ENCODE assay signal across 32 cellular contexts in genomic region chr1:159098596-159098995, GRCh38. TPM values are rescaled to one million over a fixed set of nuclear protein-coding genes. Genes with fewer than 3 reads are reported as not detected.
"Had no signal": no experiment of that assay in that cellular context is flagged by ENCODE, and none has a peak within 500 bp of the region (broad histone marks: within the 10 kb centered on the region; RNA-seq: fewer than 3 reads in every experiment).

No MANE protein-coding gene starts in this region.

- H3K36me3 Mint-ChIP-seq: activated CD8-positive, alpha-beta memory T cell treated with anti-CD3 and anti-CD28 coated beads, Interleukin-2, amount 10 ng/mL, durations not matched to agents 7 days and 5 days; activated naive CD4-positive, alpha-beta T cell treated with anti-CD3 and anti-CD28 coated beads, Interleukin-2, amount 50 U/mL, for 72 hours; activated naive CD8-positive, alpha-beta T cell treated with anti-CD3 and anti-CD28 coated beads for 36 hours had no signal

- DNase-seq: activated B cell treated with CpG ODN at 0.5 μM for 24 hours; activated CD4-positive, alpha-beta memory T cell treated with anti-CD3 and anti-CD28 coated beads, Interleukin-2, amount 10 ng/mL, durations not matched to agents 7 days and 5 days; activated CD4-positive, alpha-beta T cell treated with anti-CD3 and anti-CD28 coated beads for 4 hours; activated CD4-positive, alpha-beta T cell treated with anti-CD3 and anti-CD28 coated beads, Interleukin-2, amount 10 ng/mL, durations not matched to agents 7 days and 5 days; activated CD4-positive, alpha-beta T cell treated with anti-CD3 and anti-CD28 coated beads, Interleukin-2, amount 50 U/mL, for 48 hours; activated CD4-positive, CD25-positive, alpha-beta regulatory T cell treated with anti-CD3 and anti-CD28 coated beads, Interleukin-2, amount 50 U/mL, for 72 hours; activated CD8-positive, alpha-beta memory T cell treated with anti-CD3 and anti-CD28 coated beads for 24 hours; activated CD8-positive, alpha-beta memory T cell treated with anti-CD3 and anti-CD28 coated beads, Interleukin-2, amount 10 ng/mL, durations not matched to agents 7 days and 5 days; activated CD8-positive, alpha-beta memory T cell treated with anti-CD3 and anti-CD28 coated beads, Interleukin-2, amount 50 U/mL, for 48 hours; activated CD8-positive, alpha-beta T cell treated with anti-CD3 and anti-CD28 coated beads, Interleukin-2, amount 10 ng/mL, durations not matched to agents 7 days and 5 days; activated effector memory CD4-positive, alpha-beta T cell treated with anti-CD3 and anti-CD28 coated beads, Interleukin-2, amount 50 U/mL, for 16 hours; activated gamma-delta T cell treated with Interleukin-2 at 50 U/mL for 16 hours; activated naive CD4-positive, alpha-beta T cell; activated naive CD4-positive, alpha-beta T cell treated with anti-CD3 and anti-CD28 coated beads for 36 hours; activated naive CD4-positive, alpha-beta T cell treated with anti-CD3 and anti-CD28 coated beads, Interleukin-2, amount 50 U/mL, for 16 hours; activated naive CD8-positive, alpha-beta T cell treated with anti-CD3 and anti-CD28 coated beads for 36 hours; activated T-cell treated with anti-CD3 and anti-CD28 coated beads, Interleukin-2, amount 50 U/mL, for 24 hours; activated T-cell treated with anti-CD3 and anti-CD28 coated beads, Interleukin-2, amount 50 U/mL, for 48 hours; adrenal gland; amniotic stem cell; aorta; body of pancreas; brain microvascular endothelial cell; central memory CD4-positive, alpha-beta T cell; T-helper 1 cell; T-helper 2 cell; T-helper 9 cell had no signal

- H3K9me3 Mint-ChIP-seq: activated B cell treated with CpG ODN at 0.5 μM for 24 hours; activated CD4-positive, alpha-beta memory T cell treated with anti-CD3 and anti-CD28 coated beads, Interleukin-2, amount 10 ng/mL, durations not matched to agents 7 days and 5 days; activated CD4-positive, alpha-beta T cell treated with anti-CD3 and anti-CD28 coated beads, Interleukin-2, amount 10 ng/mL, durations not matched to agents 7 days and 5 days; activated naive CD4-positive, alpha-beta T cell treated with anti-CD3 and anti-CD28 coated beads for 36 hours; activated naive CD4-positive, alpha-beta T cell treated with anti-CD3 and anti-CD28 coated beads, Interleukin-2, amount 50 U/mL, for 72 hours; activated naive CD8-positive, alpha-beta T cell treated with anti-CD3 and anti-CD28 coated beads for 36 hours; activated T-cell treated with anti-CD3 and anti-CD28 coated beads, Interleukin-2, amount 50 U/mL, for 24 hours; activated T-helper 1 cell treated with anti-CD3 and anti-CD28 coated beads, Interleukin-12 subunit alpha, Interleukin-12 subunit beta, Interleukin-2, Interleukin-4 antibody, amounts not matched to agents 30 ng/mL and 10 ng/mL and 1 ng/mL, durations not matched to agents 14 hours and 24 hours and 36 hours; activated T-helper 17 cell treated with anti-CD3 and anti-CD28 coated beads, Interleukin-2, amount 50 U/mL, for 72 hours; T-helper 1 cell treated with Interleukin-12 subunit alpha and Interleukin-12 subunit beta and Interleukin-4 antibody, amounts not matched to agents 30 μg/mL and 1 μg/mL, for 36 hours; T-helper 2 cell treated with Interferon-gamma antibody and Interleukin-4, amounts not matched to agents 5 μg/mL and 100 μg/mL, for 36 hours had no signal

- H3K27ac Mint-ChIP-seq: activated B cell treated with CpG ODN at 0.5 μM for 24 hours; activated CD4-positive, alpha-beta memory T cell treated with anti-CD3 and anti-CD28 coated beads, Interleukin-2, amount 10 ng/mL, durations not matched to agents 7 days and 5 days; activated CD4-positive, alpha-beta T cell treated with anti-CD3 and anti-CD28 coated beads, Interleukin-2, amount 10 ng/mL, durations not matched to agents 7 days and 5 days; activated CD8-positive, alpha-beta memory T cell treated with anti-CD3 and anti-CD28 coated beads, Interleukin-2, amount 10 ng/mL, durations not matched to agents 7 days and 5 days; activated CD8-positive, alpha-beta T cell treated with anti-CD3 and anti-CD28 coated beads, Interleukin-2, amount 10 ng/mL, durations not matched to agents 7 days and 5 days; activated naive CD4-positive, alpha-beta T cell treated with anti-CD3 and anti-CD28 coated beads for 36 hours; activated naive CD4-positive, alpha-beta T cell treated with anti-CD3 and anti-CD28 coated beads, Interleukin-2, amount 50 U/mL, for 72 hours; activated naive CD8-positive, alpha-beta T cell treated with anti-CD3 and anti-CD28 coated beads for 36 hours; activated T-cell treated with anti-CD3 and anti-CD28 coated beads, Interleukin-2, amount 50 U/mL, for 24 hours; activated T-helper 1 cell treated with anti-CD3 and anti-CD28 coated beads, Interleukin-12 subunit alpha, Interleukin-12 subunit beta, Interleukin-2, Interleukin-4 antibody, amounts not matched to agents 30 ng/mL and 10 ng/mL and 1 ng/mL, durations not matched to agents 14 hours and 24 hours and 36 hours; activated T-helper 17 cell treated with anti-CD3 and anti-CD28 coated beads, Interleukin-2, amount 50 U/mL, for 72 hours; T-helper 1 cell treated with Interleukin-12 subunit alpha and Interleukin-12 subunit beta and Interleukin-4 antibody, amounts not matched to agents 30 μg/mL and 1 μg/mL, for 36 hours; T-helper 2 cell treated with Interferon-gamma antibody and Interleukin-4, amounts not matched to agents 5 μg/mL and 100 μg/mL, for 36 hours had no signal

- H3K4me1 Mint-ChIP-seq: activated B cell treated with CpG ODN at 0.5 μM for 24 hours; activated CD4-positive, alpha-beta memory T cell treated with anti-CD3 and anti-CD28 coated beads, Interleukin-2, amount 10 ng/mL, durations not matched to agents 7 days and 5 days; activated CD4-positive, alpha-beta T cell treated with anti-CD3 and anti-CD28 coated beads, Interleukin-2, amount 10 ng/mL, durations not matched to agents 7 days and 5 days; activated CD8-positive, alpha-beta memory T cell treated with anti-CD3 and anti-CD28 coated beads, Interleukin-2, amount 10 ng/mL, durations not matched to agents 7 days and 5 days; activated naive CD8-positive, alpha-beta T cell treated with anti-CD3 and anti-CD28 coated beads for 36 hours; activated T-helper 17 cell treated with anti-CD3 and anti-CD28 coated beads, Interleukin-2, amount 50 U/mL, for 72 hours had no signal

- H3K27me3 Mint-ChIP-seq: activated B cell treated with CpG ODN at 0.5 μM for 24 hours had no signal

- ATAC-seq: activated CD8-positive, alpha-beta memory T cell treated with anti-CD3 and anti-CD28 coated beads, Interleukin-2, amount 10 ng/mL, durations not matched to agents 7 days and 5 days; activated CD8-positive, alpha-beta T cell treated with anti-CD3 and anti-CD28 coated beads, Interleukin-2, amount 10 ng/mL, durations not matched to agents 7 days and 5 days; activated naive CD4-positive, alpha-beta T cell treated with anti-CD3 and anti-CD28 coated beads, Interleukin-2, amount 50 U/mL, for 72 hours; activated T-helper 17 cell treated with anti-CD3 and anti-CD28 coated beads, Interleukin-2, amount 50 U/mL, for 72 hours; body of pancreas had no signal

- H3K4me3 Mint-ChIP-seq: activated B cell treated with CpG ODN at 0.5 μM for 24 hours; activated CD4-positive, alpha-beta memory T cell treated with anti-CD3 and anti-CD28 coated beads, Interleukin-2, amount 10 ng/mL, durations not matched to agents 7 days and 5 days; activated CD4-positive, alpha-beta T cell treated with anti-CD3 and anti-CD28 coated beads, Interleukin-2, amount 10 ng/mL, durations not matched to agents 7 days and 5 days; activated CD8-positive, alpha-beta memory T cell treated with anti-CD3 and anti-CD28 coated beads, Interleukin-2, amount 10 ng/mL, durations not matched to agents 7 days and 5 days; activated CD8-positive, alpha-beta T cell treated with anti-CD3 and anti-CD28 coated beads, Interleukin-2, amount 10 ng/mL, durations not matched to agents 7 days and 5 days; activated naive CD4-positive, alpha-beta T cell treated with anti-CD3 and anti-CD28 coated beads for 36 hours; activated naive CD8-positive, alpha-beta T cell treated with anti-CD3 and anti-CD28 coated beads for 36 hours; activated T-cell treated with anti-CD3 and anti-CD28 coated beads, Interleukin-2, amount 50 U/mL, for 24 hours; activated T-helper 1 cell treated with anti-CD3 and anti-CD28 coated beads, Interleukin-12 subunit alpha, Interleukin-12 subunit beta, Interleukin-2, Interleukin-4 antibody, amounts not matched to agents 30 ng/mL and 10 ng/mL and 1 ng/mL, durations not matched to agents 14 hours and 24 hours and 36 hours; activated T-helper 17 cell treated with anti-CD3 and anti-CD28 coated beads, Interleukin-2, amount 50 U/mL, for 72 hours; T-helper 1 cell treated with Interleukin-12 subunit alpha and Interleukin-12 subunit beta and Interleukin-4 antibody, amounts not matched to agents 30 μg/mL and 1 μg/mL, for 36 hours; T-helper 2 cell treated with Interferon-gamma antibody and Interleukin-4, amounts not matched to agents 5 μg/mL and 100 μg/mL, for 36 hours had no signal

RNA-seq across cellular contexts. Expression of gene AIM2, which starts 22.0 kb away (rescaled TPM):
- total RNA-seq: body of pancreas had no signal
